Comparison of ENCODE assay signal across 1 cellular context in the genomic region with DNA sequence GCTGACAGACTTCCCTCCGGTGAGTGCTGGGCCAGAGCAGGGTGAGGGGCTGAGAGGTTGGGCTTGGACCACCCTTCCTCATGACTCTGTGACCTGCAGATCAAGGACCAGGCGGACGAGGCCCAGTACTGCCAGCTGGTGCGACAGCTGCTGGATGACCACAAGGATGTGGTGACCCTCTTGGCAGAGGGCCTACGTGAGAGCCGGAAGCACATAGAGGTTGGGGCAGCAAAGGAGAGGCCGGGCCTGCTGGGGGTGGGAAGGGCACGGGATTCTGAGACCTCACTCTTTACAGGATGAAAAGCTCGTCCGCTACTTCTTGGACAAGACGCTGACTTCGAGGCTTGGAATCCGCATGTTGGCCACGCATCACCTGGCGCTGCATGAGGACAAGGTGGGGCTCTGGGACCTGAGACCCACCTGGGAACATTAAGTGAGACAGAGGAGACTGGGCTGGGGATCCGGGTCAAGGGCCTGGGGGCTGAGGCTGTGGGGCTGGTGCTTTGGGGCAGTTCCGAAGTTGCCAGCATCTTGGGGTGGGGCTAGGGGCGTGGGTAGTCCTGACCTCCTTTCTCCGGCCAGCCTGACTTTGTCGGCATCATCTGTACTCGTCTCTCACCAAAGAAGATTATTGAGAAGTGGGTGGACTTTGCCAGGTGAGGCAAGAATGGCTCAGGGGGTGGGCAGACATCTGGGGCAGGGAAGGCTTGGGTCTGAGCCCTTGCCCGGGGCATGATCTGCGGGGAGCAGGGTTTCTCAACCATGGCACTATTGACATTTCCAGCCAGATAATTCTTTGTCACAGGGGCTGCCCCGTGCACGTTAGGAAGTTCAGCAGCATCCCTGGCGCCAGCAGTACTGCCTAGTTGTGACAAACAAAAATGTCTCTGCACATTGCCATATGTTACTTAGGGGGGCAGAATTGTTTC.
TF ChIP-seq lines count a peak whose summit lies in the region.

No MANE protein-coding gene starts in this region.

TF ChIP-seq in K562, 482 proteins besides CTCF, POLR2A, EP300 and RAD21:
- no peak for TF ChIP-seq WHSC1 (IDR thresholded peaks at IDR 0.05; ENCODE audit: low read length)
- TF ChIP-seq RBFOX2 (IDR thresholded peaks at IDR 0.05; ENCODE audit: low read depth, low read length) = 0 out of 2 replicates have a peak, but pooled peaks have one; percentile 10
- 0 out of 2 replicates have a peak, but pooled peaks have one; percentile 29 for TF ChIP-seq PRMT5 (CRISPR knock-in tag; IDR thresholded peaks at IDR 0.05)
- no peak for TF ChIP-seq MTA2 (IDR thresholded peaks at IDR 0.05; ENCODE audit: low read depth)
- TF ChIP-seq SMARCB1 (IDR thresholded peaks at IDR 0.05; ENCODE audit: insufficient read length, low read depth) = no peak
